Comparison of ENCODE assay signal across 9 cellular contexts in genomic region chr17:27295945-27296344, GRCh38. TPM values are rescaled to one million over a fixed set of nuclear protein-coding genes. Genes with fewer than 3 reads are reported as not detected.
DNase-seq lines count a peak whose midpoint lies in the region; ATAC-seq and TF ChIP-seq lines count a peak whose summit lies in the region.
"Had no signal": no experiment of that assay in that cellular context is flagged by ENCODE, and none has a peak within 500 bp of the region (broad histone marks: within the 10 kb centered on the region; RNA-seq: fewer than 3 reads in every experiment).

No MANE protein-coding gene starts in this region.

- ATAC-seq in GM19328 (IDR thresholded peaks at IDR 0.05; ENCODE audit: unreplicated experiment) (no peak), GM19023 (IDR thresholded peaks at IDR 0.05; ENCODE audit: unreplicated experiment) (no peak)

- no peaks in the 10 kb centered on the region for H3K27me3 ChIP-seq in mammary epithelial cell (ENCODE audit: insufficient read depth, low read length)

- in situ Hi-C loops in ACHN (cut with HindIII; ENCODE audit: low pct_ligation_motif_present, low pct_unique_long_range_greater_than_20kb, low sequenced_read_pairs) = no loop called here
- in situ Hi-C loops in KBM-7 (cut with MboI; ENCODE audit: low pct_unique_long_range_greater_than_20kb, low sequenced_read_pairs) = no loop called here
- in situ Hi-C loops in mammary epithelial cell (cut with MboI; ENCODE audit: low sequenced_read_pairs in 2 of 2) = loop anchor here in 1 of 2 donors (10.0 kb wide), 1 partner anchor 51 kb away; no protein-coding TSS in a partner anchor

- peaks cover 16% of the 10 kb centered on the region for H3K4me1 ChIP-seq in mammary epithelial cell (ENCODE audit: insufficient read depth, low read length)

- peak overlapping the region; percentile 97 for H3K9ac ChIP-seq in mammary epithelial cell (ENCODE audit: insufficient read depth, low read length)

- no peak for TF ChIP-seq CTCF in mammary epithelial cell (conservative IDR thresholded peaks at IDR 0.05 in 1 of 2, IDR thresholded peaks at IDR 0.05 in 1 of 2; ENCODE audit: extremely low read depth in 1 of 2, insufficient read depth in 1 of 2, low read depth in 1 of 2, low read length in 2 of 2)

- H3K9me3 ChIP-seq in mammary epithelial cell (replicated peaks; ENCODE audit: insufficient read depth, low read length) = no peaks in the 10 kb centered on the region

- peaks cover 70% of the 10 kb centered on the region for H3K79me2 ChIP-seq in mammary epithelial cell (ENCODE audit: insufficient read depth, low read length)

- H4K20me1 ChIP-seq in mammary epithelial cell (ENCODE audit: insufficient read depth, low read length) = peaks cover 11% of the 10 kb centered on the region

- BruUV-seq in mammary epithelial cell (replicated peaks; lab: Mats Ljungman, UMichigan) = no TSS peak

- DNase-seq in ACHN (peak; percentile 10), KBM-7 (peak; percentile 16), mammary epithelial cell (no peak), myocyte (ENCODE audit: low read depth) (peak; percentile 9), NOMO-1 treated with DMSO at 0.1 percent for 48 hours (lab: John Stamatoyannopoulos, UW; ENCODE audit: unreplicated experiment) (no peak), cerebellar cortex (ENCODE audit: low spot score) (no peak)
- DNase-seq: activated CD4-positive, alpha-beta T cell treated with anti-CD3 and anti-CD28 coated beads for 48 hours had no signal

- CTCF ChIA-PET in mammary epithelial cell (lab: Charles Lee; ENCODE audit: low non-redundant PET) = interaction anchor here (0.6 kb wide), 2 partner anchors 18 to 509 kb away, joined by 3 read pairs; no protein-coding TSS in a partner anchor

- peak overlapping the region; percentile 79 for H3K27ac ChIP-seq in mammary epithelial cell (ENCODE audit: insufficient read depth, low read depth, low read length)

- intact Hi-C loops in mammary epithelial cell (cut with micrococcal nuclease) = loop anchor here (2.0 to 5.0 kb wide), 3 partner anchors 51 to 59 kb away; no protein-coding TSS in a partner anchor

- H3K4me3 ChIP-seq in mammary epithelial cell (replicated peaks in 1 of 3; ENCODE audit: insufficient read depth in 1 of 3, low read depth in 2 of 3, low read length in 3 of 3) = peak overlapping the region; percentile 75 to 97 (median 94)

- WGBS in mammary epithelial cell (ENCODE audit: low coverage, missing lambda C conversion rate) = 8% methylated on average over 7 of the region's 10 CpGs

- peak overlapping the region; percentile 79 for H3K4me2 ChIP-seq in mammary epithelial cell (ENCODE audit: insufficient read depth, low read depth, low read length)

- no peak overlapping the region for H2AFZ ChIP-seq in mammary epithelial cell (ENCODE audit: low read depth, low read length)

- dilution Hi-C loops in mammary epithelial cell (cut with HindIII; ENCODE audit: low sequenced_read_pairs) = no loop called here

- no peaks in the 10 kb centered on the region for H3K36me3 ChIP-seq in mammary epithelial cell (ENCODE audit: insufficient read depth, low read length)

RNA-seq across cellular contexts. Expression of gene WSB1, which starts 2.0 kb away (rescaled TPM):
- 100 to 1,000 TPM in 1 of 2 donors, 10 to 100 TPM in 1; 93.0 to 119 TPM for total RNA-seq in mammary epithelial cell
- 58.2 TPM for polyA plus RNA-seq in mammary epithelial cell
- polyA minus RNA-seq in mammary epithelial cell = 35.8 TPM
- total RNA-seq in myocyte = 128 and 134 TPM in 2 replicates
- polyA plus RNA-seq in myocyte (2012) = 85.8 TPM

Comparison
In these comparisons a context has a peak if more than half of its experiments do, and no peak if none do; other contexts are left out.
1. DNase-seq: peak in ACHN (single experiment), KBM-7 (single experiment) and myocyte (single experiment); none in mammary epithelial cell (single experiment), NOMO-1 treated with DMSO at 0.1 percent for 48 hours (single experiment) and cerebellar cortex (single experiment).